Comparison of ENCODE assay signal across 17 cellular contexts in the genomic region with DNA sequence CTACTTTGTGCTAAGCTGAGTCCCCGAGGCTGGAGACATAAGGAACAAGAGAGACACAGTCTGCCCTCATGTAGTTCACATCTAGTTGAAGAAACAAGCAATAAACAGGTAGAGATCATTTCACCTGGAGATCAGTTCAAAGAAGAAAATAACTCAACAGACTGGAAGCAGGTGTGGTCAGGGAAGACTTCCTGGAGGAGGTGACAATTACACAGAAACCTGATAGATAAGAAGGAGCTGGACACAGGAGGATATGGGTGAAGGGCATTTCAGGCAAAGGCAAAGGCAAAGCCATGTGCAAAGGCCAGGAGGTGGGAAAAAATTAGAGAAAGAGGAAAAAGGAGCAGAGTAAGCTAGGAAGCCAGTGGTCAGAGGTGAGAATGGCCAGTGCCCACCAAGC.
DNase-seq lines count a peak whose midpoint lies in the region; ATAC-seq and TF ChIP-seq lines count a peak whose summit lies in the region.
"Had no signal": no experiment of that assay in that cellular context is flagged by ENCODE, and none has a peak within 500 bp of the region (broad histone marks: within the 10 kb centered on the region; RNA-seq: fewer than 3 reads in every experiment).

No MANE protein-coding gene starts in this region.

- TF ChIP-seq CTCF in WTC11 (IDR thresholded peaks at IDR 0.05) (no peak), chondrocyte (IDR thresholded peaks at IDR 0.05) (no peak)

- no peak overlapping the region for H3K23ac ChIP-seq in neuronal stem cell (ENCODE audit: low read depth, low read length, poor library complexity)

- no peak overlapping the region for H4K8ac ChIP-seq in neuronal stem cell (ENCODE audit: low read depth, low read length)

- H3K4me1 Mint-ChIP-seq in WTC11, result peaks cover 23% of the 10 kb centered on the region
- H3K4me1 Mint-ChIP-seq in chondrocyte (ENCODE audit: low read depth), result peaks cover 36% of the 10 kb centered on the region
- H3K4me1 Mint-ChIP-seq: activated CD4-positive, alpha-beta memory T cell treated with anti-CD3 and anti-CD28 coated beads, Interleukin-2, amount 10 ng/mL, durations not matched to agents 7 days and 5 days; activated naive CD8-positive, alpha-beta T cell treated with anti-CD3 and anti-CD28 coated beads, Interleukin-2, amount 10 ng/mL, durations not matched to agents 7 days and 5 days; B cell; naive B cell had no signal

- H2BK12ac ChIP-seq in neuronal stem cell (ENCODE audit: low read length), result no peak overlapping the region

- no peaks in the 10 kb centered on the region for H3K79me1 ChIP-seq in neuronal stem cell (ENCODE audit: low read depth, low read length)

- no peak overlapping the region for H3K9ac ChIP-seq in neuronal stem cell (ENCODE audit: low read depth, low read length, poor library complexity)

- no peak overlapping the region for H3K14ac ChIP-seq in neuronal stem cell (ENCODE audit: low read length)

- no peak overlapping the region for H3K4me3 Mint-ChIP-seq in WTC11
- no peak overlapping the region for H3K4me3 Mint-ChIP-seq in chondrocyte (ENCODE audit: unreplicated experiment)
- H3K4me3 Mint-ChIP-seq: activated CD4-positive, alpha-beta memory T cell treated with anti-CD3 and anti-CD28 coated beads, Interleukin-2, amount 10 ng/mL, durations not matched to agents 7 days and 5 days; activated naive CD8-positive, alpha-beta T cell treated with anti-CD3 and anti-CD28 coated beads, Interleukin-2, amount 10 ng/mL, durations not matched to agents 7 days and 5 days; B cell; HFFc6 had no signal

- no peak overlapping the region for H2BK120ac ChIP-seq in neuronal stem cell (ENCODE audit: low read depth, low read length)

- no peak overlapping the region for H2BK15ac ChIP-seq in neuronal stem cell (ENCODE audit: low read length)

- DNase-seq in WTC11 (ENCODE audit: low spot score) (no peak), chondrocyte (ENCODE audit: low spot score) (no peak), neuronal stem cell (ENCODE audit: low spot score) (no peak), NCI-H82 (lab: John Stamatoyannopoulos, UW) (no peak), DMS 273 treated with DMSO at 0.1 percent for 48 hours (lab: John Stamatoyannopoulos, UW) (no peak), dermis blood vessel endothelial cell (no peak)
- DNase-seq: activated CD4-positive, alpha-beta memory T cell treated with anti-CD3 and anti-CD28 coated beads, Interleukin-2, amount 10 ng/mL, durations not matched to agents 7 days and 5 days; activated naive CD8-positive, alpha-beta T cell treated with anti-CD3 and anti-CD28 coated beads, Interleukin-2, amount 10 ng/mL, durations not matched to agents 7 days and 5 days; GF-D8; naive B cell; NCI-H146; NCI-H2227 treated with DMSO at 0.1 percent for 48 hours had no signal

- no peak overlapping the region for H3K18ac ChIP-seq in neuronal stem cell (ENCODE audit: low read length)

- no peaks in the 10 kb centered on the region for H3K36me3 ChIP-seq in neuronal stem cell (replicated peaks in 1 of 2; ENCODE audit: control insufficient read depth in 2 of 2, insufficient read depth in 2 of 2, low read length in 2 of 2)
- H3K36me3 ChIP-seq: left lung, prostate gland had no signal

- H3K36me3 Mint-ChIP-seq in WTC11 (peaks cover 31% of the 10 kb centered on the region), chondrocyte (ENCODE audit: low read depth) (no peaks in the 10 kb centered on the region)
- H3K36me3 Mint-ChIP-seq: activated naive CD8-positive, alpha-beta T cell treated with anti-CD3 and anti-CD28 coated beads, Interleukin-2, amount 10 ng/mL, durations not matched to agents 7 days and 5 days; naive B cell had no signal

- H2AK5ac ChIP-seq in neuronal stem cell (ENCODE audit: low read depth, low read length), result peak overlapping the region; percentile 50

- H3K4me1 ChIP-seq in neuronal stem cell (ENCODE audit: control insufficient read depth in 2 of 2, insufficient read depth in 1 of 2, low read depth in 1 of 2, low read length in 2 of 2), result peaks cover 15 to 28% of the 10 kb centered on the region in 2 donors

- no peak overlapping the region for H4K91ac ChIP-seq in neuronal stem cell (ENCODE audit: low read depth, low read length, poor library complexity)

- POLR2A ChIA-PET in WTC11 (lab: Charles Lee), result no interaction called here

- H3K9me3 Mint-ChIP-seq in WTC11 (0 out of 2 replicates have a peak, but pooled peaks cover 5% of the 10 kb centered on the region), chondrocyte (ENCODE audit: low read depth) (peaks cover 3% of the 10 kb centered on the region)
- H3K9me3 Mint-ChIP-seq: activated naive CD8-positive, alpha-beta T cell treated with anti-CD3 and anti-CD28 coated beads, Interleukin-2, amount 10 ng/mL, durations not matched to agents 7 days and 5 days; HFFc6 had no signal

- H3K4ac ChIP-seq in neuronal stem cell (ENCODE audit: low read length), result no peak overlapping the region

- ATAC-seq in WTC11, result no peak

- no peak overlapping the region for H2BK5ac ChIP-seq in neuronal stem cell (ENCODE audit: low read length)

- H3K27me3 ChIP-seq in neuronal stem cell (ENCODE audit: control insufficient read depth in 3 of 3, insufficient read depth in 3 of 3, low read depth in 1 of 3, low read length in 3 of 3), result no peaks in the 10 kb centered on the region
- H3K27me3 ChIP-seq: left lung had no signal

- H3K27me3 Mint-ChIP-seq in WTC11 (ENCODE audit: low read depth), result no peaks in the 10 kb centered on the region
- H3K27me3 Mint-ChIP-seq in chondrocyte (ENCODE audit: low read depth), result no peaks in the 10 kb centered on the region
- H3K27me3 Mint-ChIP-seq: activated CD4-positive, alpha-beta memory T cell treated with anti-CD3 and anti-CD28 coated beads, Interleukin-2, amount 10 ng/mL, durations not matched to agents 7 days and 5 days; activated naive CD8-positive, alpha-beta T cell treated with anti-CD3 and anti-CD28 coated beads, Interleukin-2, amount 10 ng/mL, durations not matched to agents 7 days and 5 days had no signal

- peaks cover 0 to 9% of the 10 kb centered on the region in 2 donors for H3K9me3 ChIP-seq in neuronal stem cell (replicated peaks in 1 of 2; ENCODE audit: control insufficient read depth in 2 of 2, insufficient read depth in 1 of 2, low read depth in 1 of 2, low read length in 2 of 2)
- H3K9me3 ChIP-seq: prostate gland had no signal

- peak overlapping the region; percentile 3; the same call in 1 of the 2 replicates for H3K27ac Mint-ChIP-seq in WTC11
- peak overlapping the region; percentile 94 for H3K27ac Mint-ChIP-seq in chondrocyte (ENCODE audit: unreplicated experiment)
- H3K27ac Mint-ChIP-seq: activated CD4-positive, alpha-beta memory T cell treated with anti-CD3 and anti-CD28 coated beads, Interleukin-2, amount 10 ng/mL, durations not matched to agents 7 days and 5 days; activated naive CD8-positive, alpha-beta T cell treated with anti-CD3 and anti-CD28 coated beads, Interleukin-2, amount 10 ng/mL, durations not matched to agents 7 days and 5 days; B cell; naive B cell had no signal

- H3K27ac ChIP-seq in neuronal stem cell (replicated peaks; ENCODE audit: low read length), result no peak overlapping the region
- H3K27ac ChIP-seq in temporal lobe (ENCODE audit: low read depth, low read length), result peak overlapping the region; percentile 94
- H3K27ac ChIP-seq: left lung had no signal

- CTCF ChIA-PET in WTC11 (lab: Charles Lee), result no interaction called here

- H3K4me3 ChIP-seq in neuronal stem cell (ENCODE audit: low read length in 2 of 2), result no peak overlapping the region
- H3K4me3 ChIP-seq: left lung, prostate gland had no signal

- H3K4me2 ChIP-seq in neuronal stem cell (ENCODE audit: insufficient read depth, low read length, poor library complexity, severe bottlenecking), result no peak overlapping the region

- no peak overlapping the region for H2AFZ ChIP-seq in neuronal stem cell (ENCODE audit: low read length)

- WGBS in neuronal stem cell (ENCODE audit: extremely low coverage in 2 of 2, insufficient read length in 2 of 2, insufficient replicate concordance in 1 of 2), 2 donors, result no CpG with 5 or more reads among the region's 1 CpG

TF ChIP-seq in WTC11, 78 proteins besides CTCF, POLR2A, EP300 and RAD21 (continues in another document):
- TF ChIP-seq, protein P1, sequence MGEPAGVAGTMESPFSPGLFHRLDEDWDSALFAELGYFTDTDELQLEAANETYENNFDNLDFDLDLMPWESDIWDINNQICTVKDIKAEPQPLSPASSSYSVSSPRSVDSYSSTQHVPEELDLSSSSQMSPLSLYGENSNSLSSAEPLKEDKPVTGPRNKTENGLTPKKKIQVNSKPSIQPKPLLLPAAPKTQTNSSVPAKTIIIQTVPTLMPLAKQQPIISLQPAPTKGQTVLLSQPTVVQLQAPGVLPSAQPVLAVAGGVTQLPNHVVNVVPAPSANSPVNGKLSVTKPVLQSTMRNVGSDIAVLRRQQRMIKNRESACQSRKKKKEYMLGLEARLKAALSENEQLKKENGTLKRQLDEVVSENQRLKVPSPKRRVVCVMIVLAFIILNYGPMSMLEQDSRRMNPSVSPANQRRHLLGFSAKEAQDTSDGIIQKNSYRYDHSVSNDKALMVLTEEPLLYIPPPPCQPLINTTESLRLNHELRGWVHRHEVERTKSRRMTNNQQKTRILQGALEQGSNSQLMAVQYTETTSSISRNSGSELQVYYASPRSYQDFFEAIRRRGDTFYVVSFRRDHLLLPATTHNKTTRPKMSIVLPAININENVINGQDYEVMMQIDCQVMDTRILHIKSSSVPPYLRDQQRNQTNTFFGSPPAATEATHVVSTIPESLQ (CRISPR knock-in tag; IDR thresholded peaks at IDR 0.05), result no peak
- TF ChIP-seq, protein P2, sequence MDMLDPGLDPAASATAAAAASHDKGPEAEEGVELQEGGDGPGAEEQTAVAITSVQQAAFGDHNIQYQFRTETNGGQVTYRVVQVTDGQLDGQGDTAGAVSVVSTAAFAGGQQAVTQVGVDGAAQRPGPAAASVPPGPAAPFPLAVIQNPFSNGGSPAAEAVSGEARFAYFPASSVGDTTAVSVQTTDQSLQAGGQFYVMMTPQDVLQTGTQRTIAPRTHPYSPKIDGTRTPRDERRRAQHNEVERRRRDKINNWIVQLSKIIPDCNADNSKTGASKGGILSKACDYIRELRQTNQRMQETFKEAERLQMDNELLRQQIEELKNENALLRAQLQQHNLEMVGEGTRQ (CRISPR knock-in tag; IDR thresholded peaks at IDR 0.05), result no peak
- TF ChIP-seq ZNF423 (CRISPR knock-in tag; IDR thresholded peaks at IDR 0.05), result no peak
- TF ChIP-seq, protein P3, sequence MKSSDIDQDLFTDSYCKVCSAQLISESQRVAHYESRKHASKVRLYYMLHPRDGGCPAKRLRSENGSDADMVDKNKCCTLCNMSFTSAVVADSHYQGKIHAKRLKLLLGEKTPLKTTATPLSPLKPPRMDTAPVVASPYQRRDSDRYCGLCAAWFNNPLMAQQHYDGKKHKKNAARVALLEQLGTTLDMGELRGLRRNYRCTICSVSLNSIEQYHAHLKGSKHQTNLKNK (CRISPR knock-in tag; IDR thresholded peaks at IDR 0.05), result no peak
